ENCODE assay signal across 1 cellular context in the genomic region with DNA sequence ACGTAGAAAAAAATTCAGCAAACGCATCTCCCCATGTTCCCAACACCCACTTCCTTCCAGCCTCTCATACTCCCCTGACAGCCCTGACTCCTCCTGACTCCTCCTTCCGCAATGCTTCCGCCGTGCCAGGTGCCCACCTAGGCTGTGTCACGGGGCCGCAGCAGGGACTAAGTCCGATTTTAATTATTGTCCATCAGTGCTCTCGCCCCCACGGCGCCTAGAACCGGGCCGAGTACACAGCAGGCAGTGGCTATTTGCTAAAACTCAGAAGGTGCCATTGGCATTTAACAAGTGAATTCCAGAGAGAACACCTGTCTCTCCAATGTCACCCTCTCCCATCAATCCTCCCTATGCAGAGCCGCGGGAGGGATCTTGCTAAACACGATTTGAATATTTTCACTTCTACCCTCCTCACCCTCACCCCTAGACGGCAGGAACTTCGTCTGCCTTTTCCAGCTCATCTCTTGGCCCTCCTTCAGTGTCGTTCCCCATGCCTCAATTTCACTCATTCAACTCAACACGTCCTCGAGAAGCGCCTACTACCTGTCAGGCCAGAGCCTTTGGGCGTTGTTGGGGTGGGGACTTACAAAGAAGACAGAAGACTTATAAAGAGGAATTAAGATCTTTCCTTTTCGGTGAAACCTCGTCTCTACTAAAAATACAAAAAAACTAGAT.
TF ChIP-seq lines count a peak whose summit lies in the region.

No MANE protein-coding gene starts in this region.

TF ChIP-seq in GM23338, 12 proteins besides CTCF, POLR2A, EP300 and RAD21 (continued from another document):
- TF ChIP-seq, protein P1, sequence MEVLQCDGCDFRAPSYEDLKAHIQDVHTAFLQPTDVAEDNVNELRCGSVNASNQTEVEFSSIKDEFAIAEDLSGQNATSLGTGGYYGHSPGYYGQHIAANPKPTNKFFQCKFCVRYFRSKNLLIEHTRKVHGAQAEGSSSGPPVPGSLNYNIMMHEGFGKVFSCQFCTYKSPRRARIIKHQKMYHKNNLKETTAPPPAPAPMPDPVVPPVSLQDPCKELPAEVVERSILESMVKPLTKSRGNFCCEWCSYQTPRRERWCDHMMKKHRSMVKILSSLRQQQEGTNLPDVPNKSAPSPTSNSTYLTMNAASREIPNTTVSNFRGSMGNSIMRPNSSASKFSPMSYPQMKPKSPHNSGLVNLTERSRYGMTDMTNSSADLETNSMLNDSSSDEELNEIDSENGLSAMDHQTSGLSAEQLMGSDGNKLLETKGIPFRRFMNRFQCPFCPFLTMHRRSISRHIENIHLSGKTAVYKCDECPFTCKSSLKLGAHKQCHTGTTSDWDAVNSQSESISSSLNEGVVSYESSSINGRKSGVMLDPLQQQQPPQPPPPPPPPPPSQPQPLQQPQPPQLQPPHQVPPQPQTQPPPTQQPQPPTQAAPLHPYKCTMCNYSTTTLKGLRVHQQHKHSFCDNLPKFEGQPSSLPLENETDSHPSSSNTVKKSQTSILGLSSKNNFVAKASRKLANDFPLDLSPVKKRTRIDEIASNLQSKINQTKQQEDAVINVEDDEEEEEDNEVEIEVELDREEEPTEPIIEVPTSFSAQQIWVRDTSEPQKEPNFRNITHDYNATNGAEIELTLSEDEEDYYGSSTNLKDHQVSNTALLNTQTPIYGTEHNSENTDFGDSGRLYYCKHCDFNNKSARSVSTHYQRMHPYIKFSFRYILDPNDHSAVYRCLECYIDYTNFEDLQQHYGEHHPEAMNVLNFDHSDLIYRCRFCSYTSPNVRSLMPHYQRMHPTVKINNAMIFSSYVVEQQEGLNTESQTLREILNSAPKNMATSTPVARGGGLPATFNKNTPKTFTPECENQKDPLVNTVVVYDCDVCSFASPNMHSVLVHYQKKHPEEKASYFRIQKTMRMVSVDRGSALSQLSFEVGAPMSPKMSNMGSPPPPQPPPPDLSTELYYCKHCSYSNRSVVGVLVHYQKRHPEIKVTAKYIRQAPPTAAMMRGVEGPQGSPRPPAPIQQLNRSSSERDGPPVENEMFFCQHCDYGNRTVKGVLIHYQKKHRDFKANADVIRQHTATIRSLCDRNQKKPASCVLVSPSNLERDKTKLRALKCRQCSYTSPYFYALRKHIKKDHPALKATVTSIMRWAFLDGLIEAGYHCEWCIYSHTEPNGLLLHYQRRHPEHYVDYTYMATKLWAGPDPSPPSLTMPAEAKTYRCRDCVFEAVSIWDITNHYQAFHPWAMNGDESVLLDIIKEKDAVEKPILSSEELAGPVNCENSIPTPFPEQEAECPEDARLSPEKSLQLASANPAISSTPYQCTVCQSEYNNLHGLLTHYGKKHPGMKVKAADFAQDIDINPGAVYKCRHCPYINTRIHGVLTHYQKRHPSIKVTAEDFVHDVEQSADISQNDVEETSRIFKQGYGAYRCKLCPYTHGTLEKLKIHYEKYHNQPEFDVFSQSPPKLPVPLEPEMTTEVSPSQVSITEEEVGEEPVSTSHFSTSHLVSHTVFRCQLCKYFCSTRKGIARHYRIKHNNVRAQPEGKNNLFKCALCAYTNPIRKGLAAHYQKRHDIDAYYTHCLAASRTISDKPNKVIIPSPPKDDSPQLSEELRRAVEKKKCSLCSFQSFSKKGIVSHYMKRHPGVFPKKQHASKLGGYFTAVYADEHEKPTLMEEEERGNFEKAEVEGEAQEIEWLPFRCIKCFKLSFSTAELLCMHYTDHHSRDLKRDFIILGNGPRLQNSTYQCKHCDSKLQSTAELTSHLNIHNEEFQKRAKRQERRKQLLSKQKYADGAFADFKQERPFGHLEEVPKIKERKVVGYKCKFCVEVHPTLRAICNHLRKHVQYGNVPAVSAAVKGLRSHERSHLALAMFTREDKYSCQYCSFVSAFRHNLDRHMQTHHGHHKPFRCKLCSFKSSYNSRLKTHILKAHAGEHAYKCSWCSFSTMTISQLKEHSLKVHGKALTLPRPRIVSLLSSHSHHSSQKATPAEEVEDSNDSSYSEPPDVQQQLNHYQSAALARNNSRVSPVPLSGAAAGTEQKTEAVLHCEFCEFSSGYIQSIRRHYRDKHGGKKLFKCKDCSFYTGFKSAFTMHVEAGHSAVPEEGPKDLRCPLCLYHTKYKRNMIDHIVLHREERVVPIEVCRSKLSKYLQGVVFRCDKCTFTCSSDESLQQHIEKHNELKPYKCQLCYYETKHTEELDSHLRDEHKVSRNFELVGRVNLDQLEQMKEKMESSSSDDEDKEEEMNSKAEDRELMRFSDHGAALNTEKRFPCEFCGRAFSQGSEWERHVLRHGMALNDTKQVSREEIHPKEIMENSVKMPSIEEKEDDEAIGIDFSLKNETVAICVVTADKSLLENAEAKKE (CRISPR knock-in tag; IDR thresholded peaks at IDR 0.05) = no peak
- TF ChIP-seq, protein P2, sequence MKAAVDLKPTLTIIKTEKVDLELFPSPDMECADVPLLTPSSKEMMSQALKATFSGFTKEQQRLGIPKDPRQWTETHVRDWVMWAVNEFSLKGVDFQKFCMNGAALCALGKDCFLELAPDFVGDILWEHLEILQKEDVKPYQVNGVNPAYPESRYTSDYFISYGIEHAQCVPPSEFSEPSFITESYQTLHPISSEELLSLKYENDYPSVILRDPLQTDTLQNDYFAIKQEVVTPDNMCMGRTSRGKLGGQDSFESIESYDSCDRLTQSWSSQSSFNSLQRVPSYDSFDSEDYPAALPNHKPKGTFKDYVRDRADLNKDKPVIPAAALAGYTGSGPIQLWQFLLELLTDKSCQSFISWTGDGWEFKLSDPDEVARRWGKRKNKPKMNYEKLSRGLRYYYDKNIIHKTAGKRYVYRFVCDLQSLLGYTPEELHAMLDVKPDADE (IDR thresholded peaks at IDR 0.05) = no peak
- TF ChIP-seq EZH2phosphoT487 (IDR thresholded peaks at IDR 0.05; ENCODE audit: unreplicated experiment) (no peak), ZNF331 (CRISPR knock-in tag; IDR thresholded peaks at IDR 0.05; ENCODE audit: low read depth) (no peak), NANOG (IDR thresholded peaks at IDR 0.05; ENCODE audit: borderline replicate concordance) (no peak), JUNB (IDR thresholded peaks at IDR 0.05; ENCODE audit: unreplicated experiment) (no peak), EZH2 (IDR thresholded peaks at IDR 0.05; ENCODE audit: low read depth, unreplicated experiment) (no peak), POLR2AphosphoS5 (IDR thresholded peaks at IDR 0.05; ENCODE audit: low read depth) (no peak), CREB1 (CRISPR knock-in tag; IDR thresholded peaks at IDR 0.05; ENCODE audit: low read depth) (no peak)
